ENCODE assay signal across 8 cellular contexts in the genomic region with DNA sequence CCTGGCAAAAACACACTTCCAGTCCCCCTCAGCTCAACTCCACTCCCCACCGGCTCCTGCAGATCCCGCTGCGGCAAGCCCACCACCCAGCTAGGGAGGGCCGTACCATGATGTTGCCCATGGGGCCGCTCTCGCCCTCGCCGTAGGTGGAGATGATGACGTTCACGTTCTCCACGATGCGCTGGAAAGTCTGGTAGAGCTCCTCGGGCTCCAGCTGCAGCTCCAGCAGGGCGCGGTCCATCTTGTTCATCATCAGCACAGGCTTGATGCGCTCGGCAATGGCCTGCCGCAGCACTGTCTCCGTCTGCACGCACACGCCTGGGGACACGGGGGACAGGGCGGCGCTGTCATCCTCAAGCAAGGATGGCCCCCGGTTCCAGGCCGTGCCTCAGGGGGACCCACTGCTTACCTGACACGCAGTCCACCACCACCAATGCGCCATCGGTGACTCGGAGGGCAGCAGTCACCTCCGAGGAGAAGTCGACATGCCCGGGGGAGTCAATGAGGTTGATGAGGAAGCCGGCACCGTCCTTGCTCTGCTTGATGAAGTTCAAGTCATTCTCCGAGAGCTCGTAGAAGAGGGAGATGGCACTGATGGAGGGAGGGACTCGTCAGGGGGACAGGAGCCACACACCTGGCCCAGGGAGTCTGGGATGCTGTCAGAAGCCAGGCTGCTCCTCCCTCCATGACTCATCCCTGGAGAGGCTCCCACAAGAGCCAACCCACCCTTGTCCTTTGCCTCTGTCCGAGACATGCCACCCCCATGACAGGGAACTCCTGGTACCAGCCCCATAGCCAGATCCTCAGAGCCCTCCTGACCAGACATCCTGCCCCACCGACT. TPM values are rescaled to one million over a fixed set of nuclear protein-coding genes. Genes with fewer than 3 reads are reported as not detected.
A peak's percentile ranks its signal among the peaks of the same experiment; 100 is the strongest.
DNase-seq lines count a peak whose midpoint lies in the region; ATAC-seq and TF ChIP-seq lines count a peak whose summit lies in the region.

No MANE protein-coding gene starts in this region.

- H2BK20ac ChIP-seq in H9 (ENCODE audit: low read depth, low read length, poor library complexity, severe bottlenecking): no peak overlapping the region

- H3K4me1 Mint-ChIP-seq in H9: peaks cover 39 to 42% of the 10 kb centered on the region in 2 experiments

- peaks cover 25% of the 10 kb centered on the region for H3K23me2 ChIP-seq in H9 (ENCODE audit: insufficient read length, low read depth, low read length, poor library complexity, severe bottlenecking)

- peaks cover 71% of the 10 kb centered on the region for H3K36me3 ChIP-seq in WERI-Rb-1

- H3K9ac ChIP-seq in H9 (ENCODE audit: extremely low read depth, insufficient read length, low read length): no peak overlapping the region

- no peak overlapping the region for H3T11ph ChIP-seq in H9 (ENCODE audit: low read length)

- TF ChIP-seq CTCF in H9 (conservative IDR thresholded peaks at IDR 0.05): no peak
- no peak for TF ChIP-seq CTCF in WERI-Rb-1 (IDR thresholded peaks at IDR 0.05; ENCODE audit: low read depth, low read length)
- TF ChIP-seq CTCF in fibroblast of pulmonary artery (IDR thresholded peaks at IDR 0.05; ENCODE audit: low read length, missing control alignments): no peak

- H4K8ac ChIP-seq in H9 (replicated peaks; ENCODE audit: insufficient read length, low read depth, low read length): no peak overlapping the region

- H4K91ac ChIP-seq in H9 (ENCODE audit: insufficient read length, low read depth, low read length): no peak overlapping the region

- H3K4me2 ChIP-seq in H9 (ENCODE audit: insufficient read depth, insufficient read length, low read length): peak overlapping the region; percentile 94

- H2AFZ ChIP-seq in H9 (ENCODE audit: low read length): no peak overlapping the region

- H3K14ac ChIP-seq in H9 (ENCODE audit: insufficient read depth, low read length): no peak overlapping the region; the same call in 1 of the 2 replicates

- H3K27me3 Mint-ChIP-seq in H9 (ENCODE audit: low read depth): peaks cover 10% of the 10 kb centered on the region

- no peak overlapping the region for H2BK15ac ChIP-seq in H9 (ENCODE audit: low read depth, low read length)

- H3K27me3 ChIP-seq in H9 (ENCODE audit: insufficient read depth, low read length): no peaks in the 10 kb centered on the region
- H3K27me3 ChIP-seq in WERI-Rb-1 (ENCODE audit: insufficient read depth, low read depth, severe bottlenecking): no peaks in the 10 kb centered on the region

- no peak overlapping the region for H4K5ac ChIP-seq in H9 (ENCODE audit: insufficient read length, low read depth, low read length)

- no peak overlapping the region for H3K56ac ChIP-seq in H9 (ENCODE audit: insufficient read length, low read depth, low read length)

- H3K4ac ChIP-seq in H9 (ENCODE audit: low read depth, low read length): no peak overlapping the region

- H3K79me1 ChIP-seq in H9 (ENCODE audit: insufficient read depth, low read depth, low read length, poor library complexity, severe bottlenecking): peaks cover 12% of the 10 kb centered on the region

- H2BK120ac ChIP-seq in H9 (ENCODE audit: low read depth, low read length, poor library complexity, severe bottlenecking): no peak overlapping the region

- H3K9me3 ChIP-seq in H9 (ENCODE audit: control insufficient read depth, low read depth, low read length): no peaks in the 10 kb centered on the region
- no peaks in the 10 kb centered on the region for H3K9me3 ChIP-seq in WERI-Rb-1 (ENCODE audit: severe bottlenecking)

- no CpG with 5 or more reads among the region's 40 CpGs for WGBS in H9 (ENCODE audit: extremely low coverage, insufficient read length, low lambda C conversion rate)

- peaks cover 4% of the 10 kb centered on the region for H4K20me1 ChIP-seq in H9 (ENCODE audit: control insufficient read depth, insufficient read depth, insufficient read length)

- peak overlapping the region; percentile 97 to 99 for H3K4me3 Mint-ChIP-seq in H9

- H3K9me3 Mint-ChIP-seq in H9: no peaks in the 10 kb centered on the region; a peak in 1 of 5 replicates

- H3K27ac ChIP-seq in H9 (ENCODE audit: insufficient read length, low read depth, low read length) (no peak overlapping the region), WERI-Rb-1 (peak overlapping the region; percentile 95; the same call in 1 of the 2 replicates), skin epidermis (peak overlapping the region in 9 of 21 experiments; percentile 91 to 99 (median 98))

- H3K4me3 ChIP-seq in WERI-Rb-1 (ENCODE audit: low read depth, low read length): no peak overlapping the region
- H3K4me3 ChIP-seq in fibroblast of pulmonary artery (replicated peaks; ENCODE audit: low read depth, low read length): peak overlapping the region; percentile 100
- H3K4me3 ChIP-seq in skin epidermis: peak overlapping the region in 4 of 7 experiments; percentile 69 to 96 (median 89)

- H2AK5ac ChIP-seq in H9 (ENCODE audit: insufficient read length, low read length): no peak overlapping the region

- DNase-seq in H9 (peak; percentile 33), WERI-Rb-1 (no peak), fibroblast of pulmonary artery (ENCODE audit: low read depth) (peak; percentile 42), NCI-H82 (lab: John Stamatoyannopoulos, UW) (no peak), GF-D8 (lab: John Stamatoyannopoulos, UW) (no peak), NCI-H526 (lab: John Stamatoyannopoulos, UW) (no peak)

- H3K79me2 ChIP-seq in H9 (ENCODE audit: insufficient read depth, low read length): peaks cover 26% of the 10 kb centered on the region

- H3K23ac ChIP-seq in H9 (ENCODE audit: insufficient read length, low read depth, low read length): no peak overlapping the region

- no peaks in the 10 kb centered on the region for H3K4me1 ChIP-seq in H9 (ENCODE audit: insufficient read depth, low read length)

- peaks cover 62 to 70% (median 69%) of the 10 kb centered on the region in 3 experiments for H3K36me3 Mint-ChIP-seq in H9 (ENCODE audit: insufficient read depth in 1 of 3, low read depth in 3 of 3)

- H2BK12ac ChIP-seq in H9 (ENCODE audit: insufficient read length, low read depth, low read length): no peak overlapping the region

- peak overlapping the region; percentile 31 to 99 (median 99); a peak in 6 of 7 replicates for H3K27ac Mint-ChIP-seq in H9

- ATAC-seq in GM19324 (IDR thresholded peaks at IDR 0.05; ENCODE audit: low FRiP score, unreplicated experiment): no peak

- no peak overlapping the region for H2BK5ac ChIP-seq in H9 (ENCODE audit: insufficient read length, low read length)

- H3K18ac ChIP-seq in H9 (ENCODE audit: insufficient read length, low read depth, low read length): no peak overlapping the region

RNA-seq across cellular contexts. Expression of a gene that starts 2.3 kb away (rescaled TPM):
- 3,615 and 3,676 TPM in 2 replicates for total RNA-seq in H9 (2021)

RNA-seq across cellular contexts. Expression of a gene that starts 12.0 kb away (rescaled TPM):
- total RNA-seq in H9 (2021): 114 and 121 TPM in 2 replicates

RNA-seq across cellular contexts. Expression of a gene that starts 24.6 kb away (rescaled TPM):
- 52.0 and 59.4 TPM in 2 replicates for total RNA-seq in H9 (2021)

RNA-seq across cellular contexts. Expression of a gene that starts 50.1 kb away (rescaled TPM):
- total RNA-seq in H9 (2021): 60.0 and 62.7 TPM in 2 replicates

Comparison
In these comparisons a context has a peak if more than half of its experiments do, and no peak if none do; other contexts are left out.
1. DNase-seq: peak in H9 (single experiment) and fibroblast of pulmonary artery (single experiment); none in WERI-Rb-1 (single experiment), NCI-H82 (single experiment), GF-D8 (single experiment) and NCI-H526 (0 of 2).